16 cellular contexts compared by ENCODE assay signal in genomic region chr22:19359554-19360299, GRCh38.
A peak's percentile ranks its signal among the peaks of the same experiment; 100 is the strongest.
DNase-seq lines count a peak whose midpoint lies in the region; ATAC-seq lines count a peak whose summit lies in the region.
"Had no signal": no experiment of that assay in that cellular context is flagged by ENCODE, and none has a peak within 500 bp of the region (broad histone marks: within the 10 kb centered on the region; RNA-seq: fewer than 3 reads in every experiment).

No MANE protein-coding gene starts in this region.

- H3K4me3 Mint-ChIP-seq in IgD-negative memory B cell: peak overlapping the region in 2 of 4 donors; percentile 63 to 76
- peak overlapping the region; percentile 43 to 62 for H3K4me3 Mint-ChIP-seq in stimulated activated naive B cell treated with anti-CD40 and anti-IgM and Interleukin-4, amounts not matched to agents 10 μg/mL and 1 μg/mL and 100 μg/mL, for 72 hours
- no peak overlapping the region for H3K4me3 Mint-ChIP-seq in naive thymus-derived CD8-positive, alpha-beta T cell
- H3K4me3 Mint-ChIP-seq: CD14-positive monocyte, H9 had no signal

- peak overlapping the region; percentile 71 to 94 (median 94) for H3K27ac Mint-ChIP-seq in IgD-negative memory B cell
- peak overlapping the region; percentile 91 for H3K27ac Mint-ChIP-seq in stimulated activated naive B cell treated with anti-CD40 and anti-IgM and Interleukin-4, amounts not matched to agents 10 μg/mL and 1 μg/mL and 100 μg/mL, for 72 hours
- H3K27ac Mint-ChIP-seq in naive thymus-derived CD8-positive, alpha-beta T cell: peak overlapping the region in 2 of 10 donors; percentile 16 to 77

- POLR2A ChIA-PET in naive thymus-derived CD8-positive, alpha-beta T cell (lab: Charles Lee): no interaction called here

- H3K27me3 Mint-ChIP-seq in IgD-negative memory B cell: no peaks in the 10 kb centered on the region
- no peaks in the 10 kb centered on the region for H3K27me3 Mint-ChIP-seq in stimulated activated naive B cell treated with anti-CD40 and anti-IgM and Interleukin-4, amounts not matched to agents 10 μg/mL and 1 μg/mL and 100 μg/mL, for 72 hours
- no peaks in the 10 kb centered on the region for H3K27me3 Mint-ChIP-seq in naive thymus-derived CD8-positive, alpha-beta T cell

- peak; percentile 17 for DNase-seq in D341Med (ENCODE audit: low spot score)
- DNase-seq in left lobe of liver (ENCODE audit: low spot score): peak; percentile 28
- peak; percentile 11 for DNase-seq in stimulated activated naive B cell treated with anti-CD40 and anti-IgM and Interleukin-4, amounts not matched to agents 10 μg/mL and 1 μg/mL and 100 μg/mL, for 72 hours
- no peak for DNase-seq in NCI-H2171 (lab: John Stamatoyannopoulos, UW)
- no peak for DNase-seq in naive thymus-derived CD8-positive, alpha-beta T cell
- DNase-seq in GM19240 (ENCODE audit: insufficient read length, low spot score): no peak
- DNase-seq: AML-193, DMS79 treated with DMSO at 0.1 percent for 48 hours, H9, NCI-H1105, NCI-H2081, NCI-H446 treated with DMSO at 0.1 percent for 48 hours, NCI-H69, SJCRH30 had no signal

- H3K36me3 Mint-ChIP-seq in IgD-negative memory B cell: peaks cover 22% of the 10 kb centered on the region
- H3K36me3 Mint-ChIP-seq in stimulated activated naive B cell treated with anti-CD40 and anti-IgM and Interleukin-4, amounts not matched to agents 10 μg/mL and 1 μg/mL and 100 μg/mL, for 72 hours: peaks cover 68 to 74% of the 10 kb centered on the region in 2 donors
- peaks cover 0 to 74% (median 13%) of the 10 kb centered on the region in 3 donors for H3K36me3 Mint-ChIP-seq in naive thymus-derived CD8-positive, alpha-beta T cell

- ATAC-seq in left lobe of liver: no peak
- ATAC-seq in stimulated activated naive B cell treated with anti-CD40 and anti-IgM and Interleukin-4, amounts not matched to agents 10 μg/mL and 1 μg/mL and 100 μg/mL, for 72 hours (replicated peaks): peak; percentile 22 to 40
- no peak for ATAC-seq in naive thymus-derived CD8-positive, alpha-beta T cell

- H3K9me3 Mint-ChIP-seq in IgD-negative memory B cell: peaks cover 0 to 4% (median 3%) of the 10 kb centered on the region in 3 donors
- peaks cover 2 to 3% of the 10 kb centered on the region in 2 donors for H3K9me3 Mint-ChIP-seq in stimulated activated naive B cell treated with anti-CD40 and anti-IgM and Interleukin-4, amounts not matched to agents 10 μg/mL and 1 μg/mL and 100 μg/mL, for 72 hours
- no peaks in the 10 kb centered on the region for H3K9me3 Mint-ChIP-seq in naive thymus-derived CD8-positive, alpha-beta T cell
- H3K9me3 Mint-ChIP-seq: CD14-positive monocyte, H9 had no signal

- H3K4me1 Mint-ChIP-seq in IgD-negative memory B cell: peaks cover 15 to 34% (median 28%) of the 10 kb centered on the region in 3 donors
- peaks cover 39 to 54% of the 10 kb centered on the region in 2 donors for H3K4me1 Mint-ChIP-seq in stimulated activated naive B cell treated with anti-CD40 and anti-IgM and Interleukin-4, amounts not matched to agents 10 μg/mL and 1 μg/mL and 100 μg/mL, for 72 hours
- peaks cover 0 to 30% (median 0%) of the 10 kb centered on the region in 4 donors for H3K4me1 Mint-ChIP-seq in naive thymus-derived CD8-positive, alpha-beta T cell
- H3K4me1 Mint-ChIP-seq: H9 had no signal

Comparison
In these comparisons a context has a peak if more than half of its experiments do, and no peak if none do; other contexts are left out.
1. DNase-seq: peak in D341Med (single experiment), left lobe of liver (single experiment) and stimulated activated naive B cell treated with anti-CD40 and anti-IgM and Interleukin-4, amounts not matched to agents 10 μg/mL and 1 μg/mL and 100 μg/mL, for 72 hours (single experiment); none in NCI-H2171 (single experiment), naive thymus-derived CD8-positive, alpha-beta T cell (0 of 10) and GM19240 (single experiment).
2. H3K4me3 Mint-ChIP-seq: peak in stimulated activated naive B cell treated with anti-CD40 and anti-IgM and Interleukin-4, amounts not matched to agents 10 μg/mL and 1 μg/mL and 100 μg/mL, for 72 hours (2 of 2); none in naive thymus-derived CD8-positive, alpha-beta T cell (0 of 10).
3. ATAC-seq: peak in stimulated activated naive B cell treated with anti-CD40 and anti-IgM and Interleukin-4, amounts not matched to agents 10 μg/mL and 1 μg/mL and 100 μg/mL, for 72 hours (2 of 2); none in left lobe of liver (single experiment) and naive thymus-derived CD8-positive, alpha-beta T cell (0 of 2).